14 cellular contexts compared by ENCODE assay signal in genomic region chr5:132334812-132335211, GRCh38. TPM values are rescaled to one million over a fixed set of nuclear protein-coding genes. Genes with fewer than 3 reads are reported as not detected.
DNase-seq lines count a peak whose midpoint lies in the region; ATAC-seq and TF ChIP-seq lines count a peak whose summit lies in the region.
"Had no signal": no experiment of that assay in that cellular context is flagged by ENCODE, and none has a peak within 500 bp of the region (broad histone marks: within the 10 kb centered on the region; RNA-seq: fewer than 3 reads in every experiment).

No MANE protein-coding gene starts in this region.

- DNase-seq in COR-L47 (lab: John Stamatoyannopoulos, UW), result peak; percentile 39
- DNase-seq in activated CD8-positive, alpha-beta T cell treated with anti-CD3 and anti-CD28 coated beads for 36 hours, result no peak
- no peak for DNase-seq in left colon
- DNase-seq in DMS79 (lab: John Stamatoyannopoulos, UW), result no peak
- DNase-seq in cerebellar cortex (ENCODE audit: low spot score), result no peak
- DNase-seq in DMS 273 treated with DMSO at 0.1 percent for 48 hours (lab: John Stamatoyannopoulos, UW), result no peak
- DNase-seq: activated naive CD8-positive, alpha-beta T cell treated with anti-CD3 and anti-CD28 coated beads, Interleukin-2, amount 50 U/mL, for 24 hours; Caco-2; effector CD8-positive, alpha-beta T cell; H9; NCI-H1930; retina had no signal

- no peak overlapping the region for H3K4me3 Mint-ChIP-seq in activated CD8-positive, alpha-beta T cell treated with anti-CD3 and anti-CD28 coated beads for 36 hours
- H3K4me3 Mint-ChIP-seq: activated naive CD8-positive, alpha-beta T cell treated with anti-CD3 and anti-CD28 coated beads, Interleukin-2, amount 50 U/mL, for 24 hours; H9; T-helper 2 cell treated with Interferon-gamma antibody and Interleukin-4, amounts not matched to agents 5 μg/mL and 100 μg/mL, for 36 hours had no signal

- no peaks in the 10 kb centered on the region for H3K9me3 Mint-ChIP-seq in activated CD8-positive, alpha-beta T cell treated with anti-CD3 and anti-CD28 coated beads for 36 hours
- H3K9me3 Mint-ChIP-seq: activated naive CD8-positive, alpha-beta T cell treated with anti-CD3 and anti-CD28 coated beads, Interleukin-2, amount 50 U/mL, for 24 hours; T-helper 2 cell treated with Interferon-gamma antibody and Interleukin-4, amounts not matched to agents 5 μg/mL and 100 μg/mL, for 36 hours had no signal

- CTCF ChIA-PET in activated CD8-positive, alpha-beta T cell treated with anti-CD3 and anti-CD28 coated beads for 36 hours (lab: Charles Lee), result interaction anchor here (1.0 to 3.5 kb wide), 4 partner anchors 10 to 745 kb away, joined by 3 to 11 read pairs (median 4); no protein-coding TSS in a partner anchor

- ATAC-seq in GM21786 (IDR thresholded peaks at IDR 0.05; ENCODE audit: unreplicated experiment), result peak; percentile 40
- ATAC-seq in activated CD8-positive, alpha-beta T cell treated with anti-CD3 and anti-CD28 coated beads for 36 hours, result peak; percentile 66
- peak; percentile 30 for ATAC-seq in left colon
- ATAC-seq: activated naive CD8-positive, alpha-beta T cell treated with anti-CD3 and anti-CD28 coated beads, Interleukin-2, amount 50 U/mL, for 24 hours had no signal

- intact Hi-C loops in activated CD8-positive, alpha-beta T cell treated with anti-CD3 and anti-CD28 coated beads for 36 hours (cut with micrococcal nuclease), result no loop called here
- intact Hi-C loops in left colon (cut with DNase I, micrococcal nuclease), result no loop called here

- H3K27me3 Mint-ChIP-seq in activated CD8-positive, alpha-beta T cell treated with anti-CD3 and anti-CD28 coated beads for 36 hours, result no peaks in the 10 kb centered on the region
- H3K27me3 Mint-ChIP-seq: activated naive CD8-positive, alpha-beta T cell treated with anti-CD3 and anti-CD28 coated beads, Interleukin-2, amount 50 U/mL, for 24 hours had no signal

- POLR2A ChIA-PET in activated CD8-positive, alpha-beta T cell treated with anti-CD3 and anti-CD28 coated beads for 36 hours (lab: Charles Lee), result no interaction called here

- H3K4me1 Mint-ChIP-seq in activated CD8-positive, alpha-beta T cell treated with anti-CD3 and anti-CD28 coated beads for 36 hours (ENCODE audit: low read depth), result no peaks in the 10 kb centered on the region
- H3K4me1 Mint-ChIP-seq: activated naive CD8-positive, alpha-beta T cell treated with anti-CD3 and anti-CD28 coated beads, Interleukin-2, amount 50 U/mL, for 24 hours had no signal

- peaks cover 1% of the 10 kb centered on the region for H3K36me3 Mint-ChIP-seq in activated CD8-positive, alpha-beta T cell treated with anti-CD3 and anti-CD28 coated beads for 36 hours (ENCODE audit: low read depth)

- H3K27ac Mint-ChIP-seq in activated CD8-positive, alpha-beta T cell treated with anti-CD3 and anti-CD28 coated beads for 36 hours, result no peak overlapping the region
- H3K27ac Mint-ChIP-seq: activated naive CD8-positive, alpha-beta T cell treated with anti-CD3 and anti-CD28 coated beads, Interleukin-2, amount 50 U/mL, for 24 hours; T-helper 2 cell treated with Interferon-gamma antibody and Interleukin-4, amounts not matched to agents 5 μg/mL and 100 μg/mL, for 36 hours had no signal

- no peak for TF ChIP-seq CTCF in activated CD8-positive, alpha-beta T cell treated with anti-CD3 and anti-CD28 coated beads for 36 hours (IDR thresholded peaks at IDR 0.05)

RNA-seq across cellular contexts. Expression of gene SLC22A5, which starts 34.7 kb away (rescaled TPM):
- total RNA-seq in activated CD8-positive, alpha-beta T cell treated with anti-CD3 and anti-CD28 coated beads for 36 hours, result 1 to 10 TPM; 4.0 to 4.1 TPM
- 10 to 100 TPM; 35.2 to 59.3 TPM for total RNA-seq in left colon

RNA-seq across cellular contexts. Expression of gene SLC22A4, which starts 40.6 kb away (rescaled TPM):
- total RNA-seq in activated CD8-positive, alpha-beta T cell treated with anti-CD3 and anti-CD28 coated beads for 36 hours, result under 1 TPM; 0.74 to 0.88 TPM
- 1 to 10 TPM; 3.8 to 7.3 TPM for total RNA-seq in left colon

Comparison
In these comparisons a context has a peak if more than half of its experiments do, and no peak if none do; other contexts are left out.
1. RNA of gene SLC22A5, which starts 34.7 kb away (total RNA-seq): 35.2 to 59.3 TPM in left colon; 4.0 to 4.1 TPM in activated CD8-positive, alpha-beta T cell treated with anti-CD3 and anti-CD28 coated beads for 36 hours; every median in the first group is over 4 times any median in the second.
2. Peak in every context shown above with its lines, with median percentiles within 50 percentile points of each other: ATAC-seq.